Comparison of ENCODE assay signal across 8 cellular contexts in the genomic region with DNA sequence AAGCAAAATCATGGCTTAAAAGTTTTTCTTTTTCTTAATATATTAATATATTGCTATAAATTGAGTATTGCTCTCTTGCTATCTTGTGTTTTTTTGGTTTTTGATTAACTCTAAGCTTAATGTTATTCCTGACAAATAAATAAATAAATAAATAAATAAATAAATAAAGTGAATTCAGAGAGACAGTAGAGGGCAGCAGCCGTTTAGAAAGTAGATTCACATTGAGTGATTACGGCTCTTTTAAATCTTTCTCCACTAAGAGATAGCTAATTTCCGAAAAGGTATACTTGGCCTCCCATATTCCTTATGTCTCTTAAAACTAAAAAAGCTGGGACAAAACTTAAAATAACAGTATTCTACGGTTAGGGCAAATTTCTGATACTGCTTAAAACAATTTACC. TPM values are rescaled to one million over a fixed set of nuclear protein-coding genes. Genes with fewer than 3 reads are reported as not detected.
DNase-seq lines count a peak whose midpoint lies in the region; ATAC-seq and TF ChIP-seq lines count a peak whose summit lies in the region.

No MANE protein-coding gene starts in this region.

- peak; percentile 47 for DNase-seq in DMS53 (lab: John Stamatoyannopoulos, UW)
- DNase-seq in NCI-H1694 (lab: John Stamatoyannopoulos, UW), result peak; percentile 4
- no peak for DNase-seq in colonic mucosa
- no peak for DNase-seq in activated T-cell treated with anti-CD3 and anti-CD28 coated beads for 4 hours
- no peak for DNase-seq in WTC11 (ENCODE audit: low spot score)
- DNase-seq in Peyer's patch, result no peak

- no peak for TF ChIP-seq POLR2A in Peyer's patch (IDR thresholded peaks at IDR 0.05)

- no peaks in the 10 kb centered on the region for H4K20me1 ChIP-seq in neural cell (ENCODE audit: insufficient read depth)

- CTCF ChIA-PET in WTC11 (lab: Charles Lee), result interaction anchor here (0.7 to 1.2 kb wide), 8 partner anchors 14 to 347 kb away, joined by 3 to 5 read pairs (median 4); a partner anchor contains a TSS

- peak; percentile 70 for TF ChIP-seq RAD21 in neural cell (conservative IDR thresholded peaks at IDR 0.05)

- no peak overlapping the region for H3K9ac ChIP-seq in colonic mucosa (ENCODE audit: low read depth in 2 of 2, low read length in 2 of 2)
- H3K9ac ChIP-seq in neural cell (ENCODE audit: low read length), result no peak overlapping the region

- POLR2A ChIA-PET in WTC11 (lab: Charles Lee), result interaction anchor here (0.9 kb wide), 1 partner anchor 11 kb away, joined by 3 read pairs; no protein-coding TSS in a partner anchor

- no peak overlapping the region for H3K4me3 Mint-ChIP-seq in WTC11

- no peak overlapping the region for H3K4me2 ChIP-seq in neural cell (ENCODE audit: low read length)

- H3K27ac Mint-ChIP-seq in WTC11, result no peak overlapping the region

- H3K4me1 ChIP-seq in colonic mucosa (no peaks in the 10 kb centered on the region), Peyer's patch (no peaks in the 10 kb centered on the region)

- H3K9me3 ChIP-seq in colonic mucosa, result no peaks in the 10 kb centered on the region
- H3K9me3 ChIP-seq in neural cell (ENCODE audit: low read length), result no peaks in the 10 kb centered on the region
- H3K9me3 ChIP-seq in Peyer's patch, result no peaks in the 10 kb centered on the region

- H3K79me2 ChIP-seq in neural cell (replicated peaks; ENCODE audit: insufficient read depth, low read length), result no peaks in the 10 kb centered on the region

- intact Hi-C loops in colonic mucosa (cut with DNase I), result loop anchor here (2.0 to 10.0 kb wide), 2 partner anchors 332 to 668 kb away; no protein-coding TSS in a partner anchor

- no peaks in the 10 kb centered on the region for H3K27me3 Mint-ChIP-seq in WTC11 (ENCODE audit: low read depth)

- H2AFZ ChIP-seq in neural cell (ENCODE audit: low read depth, low read length), result no peak overlapping the region

- H3K27ac ChIP-seq in colonic mucosa (no peak overlapping the region), neural cell (ENCODE audit: low read length) (no peak overlapping the region), Peyer's patch (no peak overlapping the region)

- H3K27me3 ChIP-seq in colonic mucosa (no peaks in the 10 kb centered on the region), neural cell (ENCODE audit: insufficient read depth, low read depth, low read length) (no peaks in the 10 kb centered on the region), Peyer's patch (no peaks in the 10 kb centered on the region)

- ATAC-seq in HG03460 (IDR thresholded peaks at IDR 0.05; ENCODE audit: unreplicated experiment), result no peak
- ATAC-seq in WTC11, result no peak

- no peak for TF ChIP-seq EP300 in neural cell (conservative IDR thresholded peaks at IDR 0.05; ENCODE audit: poor library complexity, severe bottlenecking)

- peaks cover 2% of the 10 kb centered on the region for H3K9me3 Mint-ChIP-seq in WTC11

- peaks cover 66% of the 10 kb centered on the region for H3K36me3 Mint-ChIP-seq in WTC11

- H3K4me1 Mint-ChIP-seq in WTC11, result no peaks in the 10 kb centered on the region

- H3F3A ChIP-seq in neural cell (ENCODE audit: insufficient read depth, low read length, poor library complexity, severe bottlenecking), result no peaks in the 10 kb centered on the region

- H3K36me3 ChIP-seq in colonic mucosa (no peaks in the 10 kb centered on the region), neural cell (ENCODE audit: insufficient read depth, low read length) (peaks cover 4% of the 10 kb centered on the region), Peyer's patch (no peaks in the 10 kb centered on the region)

- no peaks in the 10 kb centered on the region for H3K9me2 ChIP-seq in neural cell (ENCODE audit: insufficient read depth, low read length)

- H3K4me3 ChIP-seq in colonic mucosa (no peak overlapping the region), neural cell (ENCODE audit: low read length) (no peak overlapping the region), Peyer's patch (no peak overlapping the region)

- peak; percentile 17 for TF ChIP-seq CTCF in colonic mucosa (IDR thresholded peaks at IDR 0.05)
- peak; percentile 63 for TF ChIP-seq CTCF in neural cell (IDR thresholded peaks at IDR 0.05; ENCODE audit: poor library complexity, severe bottlenecking)
- no peak for TF ChIP-seq CTCF in WTC11 (IDR thresholded peaks at IDR 0.05)
- TF ChIP-seq CTCF in Peyer's patch (IDR thresholded peaks at IDR 0.05), result peak in 3 of 6 experiments; percentile 21 to 39 (median 28)

TF ChIP-seq in neural cell, 6 proteins besides CTCF, POLR2A, EP300 and RAD21:
- TF ChIP-seq MXI1 (conservative IDR thresholded peaks at IDR 0.05; ENCODE audit: poor library complexity, severe bottlenecking), result no peak
- TF ChIP-seq POLR2AphosphoS5 (IDR thresholded peaks at IDR 0.05), result no peak
- peak; percentile 73 for TF ChIP-seq SMC3 (conservative IDR thresholded peaks at IDR 0.05; ENCODE audit: poor library complexity)
- no peak for TF ChIP-seq EZH2 (IDR thresholded peaks at IDR 0.05; ENCODE audit: borderline replicate concordance, insufficient read depth, low read length, poor library complexity, severe bottlenecking)

TF ChIP-seq in WTC11, 78 proteins besides CTCF, POLR2A, EP300 and RAD21 (continues in another document):
- TF ChIP-seq RORB (CRISPR knock-in tag; IDR thresholded peaks at IDR 0.05) (no peak), ZNF263 (CRISPR knock-in tag; IDR thresholded peaks at IDR 0.05; ENCODE audit: low read depth) (no peak), OVOL2 (CRISPR knock-in tag; IDR thresholded peaks at IDR 0.05; ENCODE audit: borderline replicate concordance) (no peak), PRRX2 (CRISPR knock-in tag; IDR thresholded peaks at IDR 0.05) (no peak), TCF7 (CRISPR knock-in tag; IDR thresholded peaks at IDR 0.05; ENCODE audit: low read depth) (no peak), SOX15 (CRISPR knock-in tag; IDR thresholded peaks at IDR 0.05) (no peak), GRHL2 (CRISPR knock-in tag; IDR thresholded peaks at IDR 0.05; ENCODE audit: insufficient replicate concordance, severe bottlenecking) (no peak), NR3C1 (CRISPR knock-in tag; conservative IDR thresholded peaks at IDR 0.05; ENCODE audit: low read depth) (no peak)
- TF ChIP-seq, protein P1, sequence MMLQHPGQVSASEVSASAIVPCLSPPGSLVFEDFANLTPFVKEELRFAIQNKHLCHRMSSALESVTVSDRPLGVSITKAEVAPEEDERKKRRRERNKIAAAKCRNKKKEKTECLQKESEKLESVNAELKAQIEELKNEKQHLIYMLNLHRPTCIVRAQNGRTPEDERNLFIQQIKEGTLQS (CRISPR knock-in tag; conservative IDR thresholded peaks at IDR 0.05), result no peak
- TF ChIP-seq, protein P2, sequence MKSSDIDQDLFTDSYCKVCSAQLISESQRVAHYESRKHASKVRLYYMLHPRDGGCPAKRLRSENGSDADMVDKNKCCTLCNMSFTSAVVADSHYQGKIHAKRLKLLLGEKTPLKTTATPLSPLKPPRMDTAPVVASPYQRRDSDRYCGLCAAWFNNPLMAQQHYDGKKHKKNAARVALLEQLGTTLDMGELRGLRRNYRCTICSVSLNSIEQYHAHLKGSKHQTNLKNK (CRISPR knock-in tag; IDR thresholded peaks at IDR 0.05), result no peak
- TF ChIP-seq, protein P3, sequence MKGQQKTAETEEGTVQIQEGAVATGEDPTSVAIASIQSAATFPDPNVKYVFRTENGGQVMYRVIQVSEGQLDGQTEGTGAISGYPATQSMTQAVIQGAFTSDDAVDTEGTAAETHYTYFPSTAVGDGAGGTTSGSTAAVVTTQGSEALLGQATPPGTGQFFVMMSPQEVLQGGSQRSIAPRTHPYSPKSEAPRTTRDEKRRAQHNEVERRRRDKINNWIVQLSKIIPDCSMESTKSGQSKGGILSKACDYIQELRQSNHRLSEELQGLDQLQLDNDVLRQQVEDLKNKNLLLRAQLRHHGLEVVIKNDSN (CRISPR knock-in tag; IDR thresholded peaks at IDR 0.05), result no peak
- TF ChIP-seq, protein P4, sequence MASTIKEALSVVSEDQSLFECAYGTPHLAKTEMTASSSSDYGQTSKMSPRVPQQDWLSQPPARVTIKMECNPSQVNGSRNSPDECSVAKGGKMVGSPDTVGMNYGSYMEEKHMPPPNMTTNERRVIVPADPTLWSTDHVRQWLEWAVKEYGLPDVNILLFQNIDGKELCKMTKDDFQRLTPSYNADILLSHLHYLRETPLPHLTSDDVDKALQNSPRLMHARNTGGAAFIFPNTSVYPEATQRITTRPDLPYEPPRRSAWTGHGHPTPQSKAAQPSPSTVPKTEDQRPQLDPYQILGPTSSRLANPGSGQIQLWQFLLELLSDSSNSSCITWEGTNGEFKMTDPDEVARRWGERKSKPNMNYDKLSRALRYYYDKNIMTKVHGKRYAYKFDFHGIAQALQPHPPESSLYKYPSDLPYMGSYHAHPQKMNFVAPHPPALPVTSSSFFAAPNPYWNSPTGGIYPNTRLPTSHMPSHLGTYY (CRISPR knock-in tag; IDR thresholded peaks at IDR 0.05), result no peak

RNA-seq across cellular contexts. Expression of a gene that starts 34.3 kb away (rescaled TPM):
- total RNA-seq in colonic mucosa, result 10 to 100 TPM; 16.5 to 35.1 TPM
- 93.3 and 105 TPM in 2 replicates for polyA plus RNA-seq in neural cell
- polyA minus RNA-seq in neural cell, result 141 and 155 TPM in 2 replicates
- 207 to 244 TPM (median 209 TPM) in 3 replicates for total RNA-seq in WTC11 (2021)
- 10 to 100 TPM in 1 of 4 donors, 1 to 10 TPM in 3; 5.8 to 23.1 (median 9.2) TPM for total RNA-seq in Peyer's patch

Comparison
In these comparisons a context has a peak if more than half of its experiments do, and no peak if none do; other contexts are left out.
1. DNase-seq: peak in DMS53 (single experiment) and NCI-H1694 (single experiment); none in colonic mucosa (single experiment), activated T-cell treated with anti-CD3 and anti-CD28 coated beads for 4 hours (single experiment), WTC11 (single experiment) and Peyer's patch (0 of 3).